In the genomic region with DNA sequence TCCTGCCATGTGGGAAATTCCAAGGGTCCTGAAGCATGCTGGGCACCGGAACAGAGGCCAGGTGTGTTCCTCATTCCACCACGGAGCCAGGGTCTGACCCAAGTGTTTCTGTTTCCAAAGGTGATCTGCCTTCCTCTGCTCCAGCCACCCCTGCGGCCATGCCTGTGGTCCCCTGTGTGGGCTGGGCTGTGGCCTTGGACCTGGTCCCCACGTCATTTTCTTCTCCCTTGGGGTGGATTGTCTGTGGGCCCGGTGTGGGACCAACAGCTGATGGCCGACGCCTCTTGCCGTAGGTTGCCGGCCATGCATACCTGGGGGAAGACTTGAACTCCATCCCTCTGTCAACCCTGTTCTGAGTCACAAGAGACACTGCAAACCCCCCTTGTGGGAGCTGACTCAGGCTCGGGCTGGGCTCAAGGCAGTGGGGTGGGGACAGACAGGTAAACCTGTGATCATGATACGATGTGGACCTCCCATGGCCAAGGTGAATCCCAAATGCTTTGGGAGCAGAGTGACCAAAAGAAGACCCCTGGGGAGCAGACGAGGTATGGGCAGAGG, we compare ENCODE assay signal across 9 cellular contexts. TPM values are rescaled to one million over a fixed set of nuclear protein-coding genes. Genes with fewer than 3 reads are reported as not detected.
DNase-seq lines count a peak whose midpoint lies in the region; ATAC-seq and TF ChIP-seq lines count a peak whose summit lies in the region.
"Had no signal": no experiment of that assay in that cellular context is flagged by ENCODE, and none has a peak within 500 bp of the region (broad histone marks: within the 10 kb centered on the region; RNA-seq: fewer than 3 reads in every experiment).

No MANE protein-coding gene starts in this region.

- H3K4me3 ChIP-seq in epithelial cell of esophagus (ENCODE audit: low read length) (no peak overlapping the region), sigmoid colon (no peak overlapping the region)
- H3K4me3 ChIP-seq: stomach had no signal

- H3K4me1 ChIP-seq in sigmoid colon: peaks cover 0 to 16% (median 2%) of the 10 kb centered on the region in 4 donors

- H3K36me3 ChIP-seq in KOPT-K1 (ENCODE audit: insufficient read depth, low read length): no peaks in the 10 kb centered on the region
- H3K36me3 ChIP-seq in sigmoid colon: no peaks in the 10 kb centered on the region
- H3K36me3 ChIP-seq: stomach had no signal

- no peak for TF ChIP-seq POLR2A in sigmoid colon (IDR thresholded peaks at IDR 0.05)

- TF ChIP-seq EP300 in sigmoid colon (IDR thresholded peaks at IDR 0.05): no peak

- ATAC-seq in GM18502 (IDR thresholded peaks at IDR 0.05; ENCODE audit: poor library complexity, unreplicated experiment) (peak; percentile 16), GM19351 (IDR thresholded peaks at IDR 0.05; ENCODE audit: unreplicated experiment) (no peak), GM21515 (IDR thresholded peaks at IDR 0.05; ENCODE audit: unreplicated experiment) (no peak)

- TF ChIP-seq CTCF in epithelial cell of esophagus (IDR thresholded peaks at IDR 0.05; ENCODE audit: insufficient read depth, low read depth, low read length, missing control alignments) (no peak), sigmoid colon (IDR thresholded peaks at IDR 0.05) (no peak)

- WGBS in sigmoid colon, 2 donors: 94% methylated on average over 12 of the region's 12 CpGs

- H3K27me3 ChIP-seq in sigmoid colon: no peaks in the 10 kb centered on the region
- H3K27me3 ChIP-seq: stomach had no signal

- H3K9me3 ChIP-seq in KOPT-K1 (ENCODE audit: insufficient read depth, low read length, poor library complexity, severe bottlenecking): no peaks in the 10 kb centered on the region
- H3K9me3 ChIP-seq in sigmoid colon: no peaks in the 10 kb centered on the region
- H3K9me3 ChIP-seq: stomach had no signal

- H3K27ac ChIP-seq in KOPT-K1 (ENCODE audit: low read depth, low read length, poor library complexity, severe bottlenecking): peak overlapping the region; percentile 67
- H3K27ac ChIP-seq in sigmoid colon: no peak overlapping the region
- H3K27ac ChIP-seq: stomach had no signal

- intact Hi-C loops in sigmoid colon (cut with DNase I): no loop called here

- DNase-seq in epithelial cell of esophagus (ENCODE audit: low read depth) (peak; percentile 54), sigmoid colon (peak; percentile 34), CD1c-positive myeloid dendritic cell (ENCODE audit: extremely low spot score) (no peak)
- DNase-seq: erythroblast, stomach had no signal

RNA-seq across cellular contexts. Expression of gene ATP11A, which starts 35.0 kb away (rescaled TPM):
- 10 to 100 TPM in 2 of 4 donors, 1 to 10 TPM in 2; 9.6 to 22.9 (median 15.9) TPM for total RNA-seq in sigmoid colon
- polyA plus RNA-seq in sigmoid colon: 1 to 10 TPM in 2 of 3 donors, under 1 TPM in 1; 0.69 to 8.5 (median 3.0) TPM
